18 cellular contexts compared by ENCODE assay signal in genomic region chr7:27735165-27735564, GRCh38. TPM values are rescaled to one million over a fixed set of nuclear protein-coding genes. Genes with fewer than 3 reads are reported as not detected.
DNase-seq lines count a peak whose midpoint lies in the region; ATAC-seq, FAIRE-seq and TF ChIP-seq lines count a peak whose summit lies in the region.
"Had no signal": no experiment of that assay in that cellular context is flagged by ENCODE, and none has a peak within 500 bp of the region (broad histone marks: within the 10 kb centered on the region; RNA-seq: fewer than 3 reads in every experiment).

No MANE protein-coding gene starts in this region.

- TF ChIP-seq RAD21 in HepG2 (CRISPR knock-in tag; IDR thresholded peaks at IDR 0.05): no peak

- H3K4me3 Mint-ChIP-seq in progenitor cell of endocrine pancreas (ENCODE audit: low read depth): no peak overlapping the region

- peak overlapping the region; percentile 33 for H3K27ac ChIP-seq in HepG2 (ENCODE audit: extremely low read length, insufficient read depth, low read length)
- H3K27ac ChIP-seq in A673 (ENCODE audit: low read depth, low read length, poor library complexity, severe bottlenecking): no peak overlapping the region
- H3K27ac ChIP-seq: SK-N-MC had no signal

- H3K4me2 ChIP-seq in HepG2 (ENCODE audit: low read depth, low read length): peak overlapping the region; percentile 44

- no peaks in the 10 kb centered on the region for H3K9me3 Mint-ChIP-seq in progenitor cell of endocrine pancreas (ENCODE audit: low read depth)

- no TSS peak for BruUV-seq in HepG2 (replicated peaks; lab: Mats Ljungman, UMichigan)
- BruUV-seq in A673 (replicated peaks; lab: Mats Ljungman, UMichigan): no TSS peak

- no peak overlapping the region for H3K4me3 ChIP-seq in HepG2 (replicated peaks in 1 of 3; ENCODE audit: insufficient read depth in 1 of 3, low read depth in 2 of 3, low read length in 3 of 3)
- no peak overlapping the region for H3K4me3 ChIP-seq in A673 (ENCODE audit: low read depth, low read length, poor library complexity, severe bottlenecking)
- H3K4me3 ChIP-seq: SK-N-MC had no signal

- peaks cover 55% of the 10 kb centered on the region for H3K4me1 Mint-ChIP-seq in progenitor cell of endocrine pancreas (ENCODE audit: low read depth)

- in situ Hi-C loops in HepG2 (cut with HindIII; ENCODE audit: extremely low pct_ligation_motif_present, low pct_unique_long_range_greater_than_20kb): no loop called here

- H3K36me3 ChIP-seq in HepG2 (replicated peaks in 1 of 2; ENCODE audit: control insufficient read depth in 1 of 2, insufficient read depth in 2 of 2, low read length in 2 of 2): no peaks in the 10 kb centered on the region
- no peaks in the 10 kb centered on the region for H3K36me3 ChIP-seq in A673 (ENCODE audit: insufficient read depth, low read length, poor library complexity, severe bottlenecking)

- WGBS in HepG2 (ENCODE audit: low lambda C conversion rate): 50% methylated on average over 1 of the region's 1 CpG

- H4K20me1 ChIP-seq in HepG2 (ENCODE audit: insufficient read depth, low read length): no peaks in the 10 kb centered on the region

- ATAC-seq in HepG2 (no peak), GM21360 (IDR thresholded peaks at IDR 0.05; ENCODE audit: unreplicated experiment) (no peak), HG03378 (IDR thresholded peaks at IDR 0.05; ENCODE audit: unreplicated experiment) (no peak)
- no peak for ATAC-seq in stimulated activated naive CD8-positive, alpha-beta T cell treated with anti-CD3 and anti-CD28 coated beads, Interleukin-15, Interleukin-2, amounts not matched to agents 100 U/mL and 50 U/mL, for 24 hours
- ATAC-seq: Right ventricle myocardium inferior had no signal

- H3K9me3 ChIP-seq in HepG2 (ENCODE audit: low read length) (no peaks in the 10 kb centered on the region), A673 (ENCODE audit: low read depth, low read length, poor library complexity, severe bottlenecking) (no peaks in the 10 kb centered on the region)

- H3K4me1 ChIP-seq in HepG2 (ENCODE audit: insufficient read depth, low read length): peaks cover 64% of the 10 kb centered on the region
- H3K4me1 ChIP-seq in A673 (ENCODE audit: insufficient read depth, low read length, poor library complexity, severe bottlenecking): no peaks in the 10 kb centered on the region

- H3K79me2 ChIP-seq in HepG2 (ENCODE audit: insufficient read depth, low read length): no peaks in the 10 kb centered on the region

- DNase-seq in amniotic epithelial cell (ENCODE audit: low read depth) (peak; percentile 10), HepG2 (ENCODE audit: low spot score) (peak; percentile 70), progenitor cell of endocrine pancreas (ENCODE audit: low spot score, unreplicated experiment) (no peak), A673 (ENCODE audit: low spot score) (no peak)
- no peak for DNase-seq in stimulated activated naive CD8-positive, alpha-beta T cell treated with anti-CD3 and anti-CD28 coated beads, Interleukin-15, Interleukin-2, amounts not matched to agents 100 U/mL and 50 U/mL, for 24 hours
- DNase-seq: AML-193; DND-41; GF-D8; NCI-H1436; NCI-H2081; NCI-H526 treated with DMSO at 0.1 percent for 48 hours; NK-92 treated with Interleukin-12 subunit alpha and Interleukin-12 subunit beta, amount 100 ng/mL, for 24 hours; OCI-M1 had no signal

- CTCF ChIA-PET in HepG2 (lab: Yijun Ruan, JAX; ENCODE audit: low intra/inter-chr PET ratio, low total read pairs) (no interaction called here), A673 (lab: Charles Lee) (no interaction called here)

- intact Hi-C loops in HepG2 (cut with micrococcal nuclease; ENCODE audit: unreplicated experiment): no loop called here
- intact Hi-C loops in A673 (cut with micrococcal nuclease; ENCODE audit: unreplicated experiment): no loop called here

- no peaks in the 10 kb centered on the region for H3K27me3 Mint-ChIP-seq in progenitor cell of endocrine pancreas

- peak in 1 of 2 experiments; percentile 81; a peak in 2 of 4 replicates for TF ChIP-seq EP300 in HepG2 (IDR thresholded peaks at IDR 0.05; ENCODE audit: low read depth in 2 of 2, low read length in 2 of 2)
- TF ChIP-seq EP300 in HepG2 (CRISPR knock-in tag; IDR thresholded peaks at IDR 0.05; ENCODE audit: borderline replicate concordance): no peak

- no peak overlapping the region for H2AFZ ChIP-seq in HepG2 (ENCODE audit: low read length)

- POLR2A ChIA-PET in HepG2 (lab: Yijun Ruan, JAX) (no interaction called here), A673 (lab: Charles Lee; ENCODE audit: low non-redundant PET) (no interaction called here)

- FAIRE-seq in G401.6 (lab: Jason Lieb, UNC): peak; percentile 11
- FAIRE-seq in HepG2 (lab: Jason Lieb, UNC): no peak

- no peaks in the 10 kb centered on the region for H3K36me3 Mint-ChIP-seq in progenitor cell of endocrine pancreas (ENCODE audit: insufficient read depth)

- TF ChIP-seq CTCF in HepG2 (CRISPR knock-in tag; IDR thresholded peaks at IDR 0.05) (no peak), progenitor cell of endocrine pancreas (IDR thresholded peaks at IDR 0.05; ENCODE audit: unreplicated experiment) (no peak), A673 (conservative IDR thresholded peaks at IDR 0.05; ENCODE audit: low read depth, low read length) (no peak)

- peak overlapping the region; percentile 91 for H3K27ac Mint-ChIP-seq in progenitor cell of endocrine pancreas

- H3K27me3 ChIP-seq in HepG2 (ENCODE audit: control insufficient read depth in 1 of 2, insufficient read depth in 2 of 2, low read length in 2 of 2): no peaks in the 10 kb centered on the region; a peak in 1 of 5 replicates
- H3K27me3 ChIP-seq in A673 (replicated peaks; ENCODE audit: insufficient read depth, low read depth, low read length, poor library complexity): no peaks in the 10 kb centered on the region

- TF ChIP-seq POLR2A in HepG2 (IDR thresholded peaks at IDR 0.05; ENCODE audit: insufficient read depth in 1 of 2, low read depth in 2 of 2, low read length in 2 of 2): no peak

- H3K9ac ChIP-seq in HepG2 (ENCODE audit: insufficient read depth, low read depth, low read length): no peak overlapping the region

TF ChIP-seq in HepG2, 621 proteins besides CTCF, POLR2A, EP300 and RAD21 (continues in another document):
- TF ChIP-seq MAZ (IDR thresholded peaks at IDR 0.05; ENCODE audit: borderline replicate concordance, low read depth, low read length): no peak
- TF ChIP-seq MAZ (CRISPR knock-in tag; IDR thresholded peaks at IDR 0.05; ENCODE audit: low read depth): no peak
- TF ChIP-seq ZBTB43 (CRISPR knock-in tag; conservative IDR thresholded peaks at IDR 0.05): no peak
- TF ChIP-seq SOX13 (IDR thresholded peaks at IDR 0.05): no peak
- TF ChIP-seq SOX13 (CRISPR knock-in tag; conservative IDR thresholded peaks at IDR 0.05 in 1 of 2, IDR thresholded peaks at IDR 0.05 in 1 of 2): peak in 1 of 2 experiments; percentile 74; a peak in 2 of 4 replicates
- TF ChIP-seq SKIL (CRISPR knock-in tag; IDR thresholded peaks at IDR 0.05; ENCODE audit: borderline replicate concordance): no peak
- no peak for TF ChIP-seq ZNF468 (CRISPR knock-in tag; IDR thresholded peaks at IDR 0.05)

RNA-seq across cellular contexts. Expression of gene TAX1BP1, which starts 4.8 kb away (rescaled TPM):
- total RNA-seq in HepG2 (2016; rRNA removed; fragmentation: Illumina TruSeq; extraction: Trizol) (98.9 and 177 TPM in 2 replicates), progenitor cell of endocrine pancreas (98.1 and 101 TPM in 2 replicates), A673 (2021) (54.0 and 59.7 TPM in 2 replicates)
- total RNA-seq in HepG2 (2016; cell fraction: cytosol; rRNA removed; fragmentation: Illumina TruSeq; extraction: Trizol; ENCODE audit: low read depth): 15.4 and 20.0 TPM in 2 replicates
- total RNA-seq in HepG2 (2016; cell fraction: insoluble cytoplasmic fraction; rRNA removed; fragmentation: Illumina TruSeq; extraction: Trizol): 99.7 and 175 TPM in 2 replicates
- 41.7 and 45.4 TPM in 2 replicates for total RNA-seq in HepG2 (2016; cell fraction: membrane; rRNA removed; fragmentation: Illumina TruSeq; extraction: Trizol)
- 83.0 and 86.5 TPM in 2 replicates for total RNA-seq in HepG2 (2016; cell fraction: nucleus; rRNA removed; fragmentation: Illumina TruSeq; extraction: Trizol)
- 78.8 and 95.2 TPM in 2 replicates for polyA plus RNA-seq in HepG2 (2011; rRNA removed)
- polyA plus RNA-seq in HepG2 (2011; cell fraction: cytosol; rRNA removed): 51.1 and 75.1 TPM in 2 replicates
- 20.4 and 20.8 TPM in 2 replicates for polyA plus RNA-seq in HepG2 (2011; cell fraction: nucleus; rRNA removed)
- 60.1 and 77.8 TPM in 2 replicates for polyA plus RNA-seq in HepG2 (2012)
- polyA plus RNA-seq in HepG2 (2016; cell fraction: cytosol; fragmentation: Illumina TruSeq; extraction: Trizol; ENCODE audit: low read depth): 5.9 and 6.6 TPM in 2 replicates
- polyA plus RNA-seq in HepG2 (2016; cell fraction: insoluble cytoplasmic fraction; fragmentation: Illumina TruSeq; extraction: Trizol; ENCODE audit: low read depth): 137 and 142 TPM in 2 replicates
- polyA plus RNA-seq in HepG2 (2016; cell fraction: membrane; fragmentation: Illumina TruSeq; extraction: Trizol; ENCODE audit: low read depth): 15.0 and 16.7 TPM in 2 replicates
- polyA plus RNA-seq in HepG2 (2016; cell fraction: nucleus; fragmentation: Illumina TruSeq; extraction: Trizol; ENCODE audit: insufficient read depth, low read depth): 48.0 and 52.6 TPM in 2 replicates
- 114 and 126 TPM in 2 replicates for polyA minus RNA-seq in HepG2 (2011; rRNA and poly(A)+ RNA removed; ENCODE audit: low replicate concordance)
- 36.9 and 45.1 TPM in 2 replicates for polyA minus RNA-seq in HepG2 (2011; cell fraction: cytosol; rRNA and poly(A)+ RNA removed)
- polyA minus RNA-seq in HepG2 (2011; cell fraction: nucleus; rRNA and poly(A)+ RNA removed): 152 and 235 TPM in 2 replicates

Comparison
In these comparisons a context has a peak if more than half of its experiments do, and no peak if none do; other contexts are left out.
1. DNase-seq: peak in amniotic epithelial cell (single experiment) and HepG2 (single experiment); none in progenitor cell of endocrine pancreas (single experiment), A673 (single experiment) and stimulated activated naive CD8-positive, alpha-beta T cell treated with anti-CD3 and anti-CD28 coated beads, Interleukin-15, Interleukin-2, amounts not matched to agents 100 U/mL and 50 U/mL, for 24 hours (single experiment).